ENCODE assay signal across 1 cellular context in genomic region chr7:123548406-123548805, GRCh38.
TF ChIP-seq lines count a peak whose summit lies in the region.

No MANE protein-coding gene starts in this region.

TF ChIP-seq in WTC11, 78 proteins besides CTCF, POLR2A, EP300 and RAD21 (continued from another document):
- TF ChIP-seq ATF6 (CRISPR knock-in tag; IDR thresholded peaks at IDR 0.05): no peak
- TF ChIP-seq CREB1 (CRISPR knock-in tag; IDR thresholded peaks at IDR 0.05): no peak
- no peak for TF ChIP-seq ZBTB21 (CRISPR knock-in tag; IDR thresholded peaks at IDR 0.05; ENCODE audit: borderline replicate concordance)
- no peak for TF ChIP-seq NR2C2 (CRISPR knock-in tag; IDR thresholded peaks at IDR 0.05)
- TF ChIP-seq IRF2 (CRISPR knock-in tag; IDR thresholded peaks at IDR 0.05; ENCODE audit: borderline replicate concordance, low read depth): no peak
